Comparison of ENCODE assay signal across 8 cellular contexts in genomic region chr11:17013548-17014320, GRCh38. TPM values are rescaled to one million over a fixed set of nuclear protein-coding genes. Genes with fewer than 3 reads are reported as not detected.
A peak's percentile ranks its signal among the peaks of the same experiment; 100 is the strongest.
DNase-seq lines count a peak whose midpoint lies in the region; ATAC-seq, FAIRE-seq and TF ChIP-seq lines count a peak whose summit lies in the region.

No MANE protein-coding gene starts in this region.

- H3K9me3 Mint-ChIP-seq in naive B cell, result no peaks in the 10 kb centered on the region

- H3K36me3 ChIP-seq in SK-N-SH (replicated peaks in 1 of 2; ENCODE audit: control insufficient read depth in 1 of 2, insufficient read depth in 2 of 2, low read length in 1 of 2), result no peaks in the 10 kb centered on the region
- H3K36me3 ChIP-seq in endocrine pancreas (ENCODE audit: control insufficient read depth, insufficient read depth, low read length), result no peaks in the 10 kb centered on the region
- H3K36me3 ChIP-seq in aorta (ENCODE audit: control insufficient read depth in 1 of 2, insufficient read depth in 2 of 2, low read length in 1 of 2), result no peaks in the 10 kb centered on the region

- H3K4me1 Mint-ChIP-seq in naive B cell, result peaks cover 8% of the 10 kb centered on the region in 3 donors

- H3K27me3 ChIP-seq in SK-N-SH (ENCODE audit: insufficient read depth), result peaks cover 49% of the 10 kb centered on the region
- H3K27me3 ChIP-seq in endocrine pancreas (ENCODE audit: control insufficient read depth, insufficient read depth, low read length), result no peaks in the 10 kb centered on the region
- H3K27me3 ChIP-seq in aorta (ENCODE audit: control insufficient read depth in 1 of 2, insufficient read depth in 2 of 2, low read length in 1 of 2), result no peaks in the 10 kb centered on the region

- H3F3A ChIP-seq in SK-N-SH (replicated peaks; ENCODE audit: insufficient read depth), result no peaks in the 10 kb centered on the region

- no peak for TF ChIP-seq EP300 in SK-N-SH (IDR thresholded peaks at IDR 0.05; ENCODE audit: borderline replicate concordance in 1 of 2, low read depth in 1 of 2, low read length in 1 of 2)

- no peaks in the 10 kb centered on the region for H4K20me1 ChIP-seq in SK-N-SH (ENCODE audit: insufficient read depth)

- H3K9me3 ChIP-seq in SK-N-SH, result no peaks in the 10 kb centered on the region
- H3K9me3 ChIP-seq in endocrine pancreas (ENCODE audit: control insufficient read depth, low read length), result no peaks in the 10 kb centered on the region
- no peaks in the 10 kb centered on the region for H3K9me3 ChIP-seq in aorta (ENCODE audit: control insufficient read depth, low read length)

- DNase-seq in SK-N-SH (peak; percentile 64), T-helper 9 cell (peak; percentile 33), naive B cell (peak; percentile 15), aorta (peak in 1 of 2 donors; percentile 75), HTR-8/SVneo (ENCODE audit: insufficient read length, low spot score) (no peak), DMS114 treated with DMSO at 0.1 percent for 48 hours (lab: John Stamatoyannopoulos, UW; ENCODE audit: unreplicated experiment) (no peak)

- H3K36me3 Mint-ChIP-seq in naive B cell, result peaks cover 0 to 11% of the 10 kb centered on the region in 2 donors

- TF ChIP-seq CTCF in SK-N-SH (IDR thresholded peaks at IDR 0.05), result no peak

- H3K27ac Mint-ChIP-seq in naive B cell, result peak overlapping the region in 2 of 6 donors; percentile 18 to 19

- H3K27me3 Mint-ChIP-seq in naive B cell, result peaks cover 9 to 30% (median 21%) of the 10 kb centered on the region in 3 donors

- H3K4me2 ChIP-seq in SK-N-SH, result peak overlapping the region; percentile 28; the same call in 1 of the 2 replicates

- no peak for ATAC-seq in SK-N-SH treated with all-trans-retinoic acid at 6 μM for 48 hours
- ATAC-seq in naive B cell (ENCODE audit: low read depth in 2 of 2), result peak; percentile 37 to 43
- ATAC-seq in aorta (ENCODE audit: low FRiP score), result peak; percentile 65

- H3K4me3 ChIP-seq in SK-N-SH (ENCODE audit: low read depth in 2 of 2, low read length in 1 of 2) (peak overlapping the region in 1 of 2 experiments; percentile 43; a peak in 2 of 4 replicates), endocrine pancreas (ENCODE audit: control insufficient read depth, insufficient read depth, low read length) (no peak overlapping the region), aorta (ENCODE audit: low read length in 2 of 2) (peak overlapping the region; percentile 60 to 81)

- 20% methylated on average over 15 of the region's 85 CpGs for WGBS in SK-N-SH (ENCODE audit: low lambda C conversion rate)
- 1% methylated on average over 67 to 85 of the region's 85 CpGs for WGBS in aorta, 2 donors

- H3K4me3 Mint-ChIP-seq in naive B cell, result peak overlapping the region in 2 of 8 donors; percentile 25 to 49

- H3K9ac ChIP-seq in SK-N-SH (no peak overlapping the region), endocrine pancreas (ENCODE audit: control insufficient read depth, insufficient read depth, low read length) (peak overlapping the region; percentile 73)

- CTCF ChIA-PET in SK-N-SH (lab: Yijun Ruan, JAX), result interaction anchor here (1.0 to 2.7 kb wide), 10 partner anchors 13 to 216 kb away, joined by 3 to 26 read pairs (median 6); no protein-coding TSS in a partner anchor

- no peak for FAIRE-seq in HTR-8/SVneo (lab: Jason Lieb, UNC)

- H3K4me1 ChIP-seq in SK-N-SH (ENCODE audit: control insufficient read depth in 1 of 2, insufficient read depth in 2 of 2, low read depth in 1 of 2, low read length in 1 of 2) (peaks cover 0 to 3% of the 10 kb centered on the region in 2 experiments; a peak in 1 of 4 replicates), endocrine pancreas (ENCODE audit: control insufficient read depth, insufficient read depth, low read length) (no peaks in the 10 kb centered on the region), aorta (ENCODE audit: control insufficient read depth in 1 of 2, insufficient read depth in 2 of 2, low read length in 2 of 2) (no peaks in the 10 kb centered on the region)

- no peaks in the 10 kb centered on the region for H3K9me2 ChIP-seq in SK-N-SH

- TF ChIP-seq RAD21 in SK-N-SH (IDR thresholded peaks at IDR 0.05; ENCODE audit: low read length), result no peak

- no peak overlapping the region for H3K27ac ChIP-seq in SK-N-SH (ENCODE audit: low read depth in 2 of 2, low read length in 1 of 2)
- no peak overlapping the region for H3K27ac ChIP-seq in aorta (ENCODE audit: low read depth in 1 of 2, low read length in 2 of 2)

- intact Hi-C loops in aorta (cut with DNase I), result no loop called here

- no peak overlapping the region for H2AFZ ChIP-seq in SK-N-SH (ENCODE audit: low read depth)

- POLR2A ChIA-PET in SK-N-SH (lab: Yijun Ruan, JAX), result no interaction called here

- no peaks in the 10 kb centered on the region for H3K79me2 ChIP-seq in SK-N-SH (ENCODE audit: insufficient read depth)

TF ChIP-seq in SK-N-SH, 30 proteins besides CTCF, POLR2A, EP300 and RAD21 (continues in another document):
- TF ChIP-seq RFX5 (IDR thresholded peaks at IDR 0.05; ENCODE audit: low read length) (no peak), POLR2AphosphoS5 (IDR thresholded peaks at IDR 0.05; ENCODE audit: low read depth, low read length) (no peak), ZBTB33 (IDR thresholded peaks at IDR 0.05; ENCODE audit: borderline replicate concordance, low read depth) (no peak), JUND (IDR thresholded peaks at IDR 0.05) (no peak), GABPA (IDR thresholded peaks at IDR 0.05; ENCODE audit: low read depth) (no peak)

TF ChIP-seq in SK-N-SH treated with all-trans-retinoic acid at 6 μM for 48 hours, 23 proteins besides CTCF, POLR2A, EP300 and RAD21:
- TF ChIP-seq ZFP30 (CRISPR knock-in tag; IDR thresholded peaks at IDR 0.05) (no peak), SNAI2 (CRISPR knock-in tag; IDR thresholded peaks at IDR 0.05) (no peak), CSDC2 (CRISPR knock-in tag; IDR thresholded peaks at IDR 0.05) (no peak), BACH2 (CRISPR knock-in tag; IDR thresholded peaks at IDR 0.05; ENCODE audit: borderline replicate concordance) (no peak), OSR1 (CRISPR knock-in tag; IDR thresholded peaks at IDR 0.05) (no peak)

RNA-seq across cellular contexts. Expression of gene PLEKHA7, which starts 0.5 kb away (rescaled TPM):
- polyA plus RNA-seq in SK-N-SH (2012; rRNA removed), result 0.08 and 0.12 TPM in 2 replicates
- polyA plus RNA-seq in SK-N-SH (2012; cell fraction: cytosol; rRNA removed), result 0.03 and 0.04 TPM in 2 replicates
- 0.45 and 0.46 TPM in 2 replicates for polyA plus RNA-seq in SK-N-SH (2012; cell fraction: nucleus; rRNA removed)
- under 1 TPM in 2 of 6 donors, not detected in 4; 0.15 to 0.16 TPM for polyA plus RNA-seq in naive B cell (ENCODE audit: low read depth in 6 of 6)
- 10 to 100 TPM in 1 of 2 donors, 1 to 10 TPM in 1; 9.9 to 17.1 TPM for total RNA-seq in aorta
- polyA plus RNA-seq in aorta, result 10 to 100 TPM in 1 of 2 donors, 1 to 10 TPM in 1; 5.9 to 14.0 TPM

Comparison
In these comparisons a context has a peak if more than half of its experiments do, and no peak if none do; other contexts are left out.
1. DNase-seq: peak in SK-N-SH (single experiment), T-helper 9 cell (single experiment) and naive B cell (single experiment); none in HTR-8/SVneo (single experiment) and DMS114 treated with DMSO at 0.1 percent for 48 hours (single experiment).